17 cellular contexts compared by ENCODE assay signal in genomic region chr2:226618544-226618874, GRCh38.
A peak's percentile ranks its signal among the peaks of the same experiment; 100 is the strongest.
DNase-seq lines count a peak whose midpoint lies in the region; ATAC-seq, FAIRE-seq and TF ChIP-seq lines count a peak whose summit lies in the region.
"Had no signal": no experiment of that assay in that cellular context is flagged by ENCODE, and none has a peak within 500 bp of the region (broad histone marks: within the 10 kb centered on the region; RNA-seq: fewer than 3 reads in every experiment).

No MANE protein-coding gene starts in this region.

- no peaks in the 10 kb centered on the region for H3K9me2 ChIP-seq in SK-N-SH

- TF ChIP-seq CTCF in 22Rv1 (IDR thresholded peaks at IDR 0.05) (no peak), D721Med (IDR thresholded peaks at IDR 0.05; ENCODE audit: insufficient read depth, missing control alignments) (no peak), SK-N-SH (IDR thresholded peaks at IDR 0.05) (no peak), nephron (IDR thresholded peaks at IDR 0.05; ENCODE audit: unreplicated experiment in 3 of 3) (no peak)
- TF ChIP-seq CTCF in CD8-positive, alpha-beta T cell (IDR thresholded peaks at IDR 0.05), result no peak

- no peaks in the 10 kb centered on the region for H3K36me3 ChIP-seq in SK-N-SH (replicated peaks in 1 of 2; ENCODE audit: control insufficient read depth in 1 of 2, insufficient read depth in 2 of 2, low read length in 1 of 2)
- H3K36me3 ChIP-seq in CD8-positive, alpha-beta T cell (ENCODE audit: insufficient read depth, low read length), result no peaks in the 10 kb centered on the region
- H3K36me3 ChIP-seq: BE2C had no signal

- H3K9ac ChIP-seq in SK-N-SH, result no peak overlapping the region
- H3K9ac ChIP-seq: GM23248 had no signal

- no peak overlapping the region for H3K4me3 Mint-ChIP-seq in nephron
- no peak overlapping the region for H3K4me3 Mint-ChIP-seq in CD8-positive, alpha-beta T cell
- H3K4me3 Mint-ChIP-seq: CD4-positive, alpha-beta memory T cell had no signal

- no peak for DNase-seq in D721Med (ENCODE audit: insufficient read length, low spot score)
- DNase-seq in SK-N-SH, result no peak
- no peak for DNase-seq in ureter (ENCODE audit: low spot score)
- no peak for DNase-seq in CD8-positive, alpha-beta T cell
- DNase-seq: BE2C; CD4-positive, alpha-beta memory T cell; DMS53; GF-D8; KBM-7 had no signal

- no peak overlapping the region for H3K4me2 ChIP-seq in SK-N-SH

- 84% methylated on average over 6 of the region's 6 CpGs for WGBS in SK-N-SH (ENCODE audit: low lambda C conversion rate)

- H3K36me3 Mint-ChIP-seq in nephron (ENCODE audit: low read depth), result peaks cover 4% of the 10 kb centered on the region
- no peaks in the 10 kb centered on the region for H3K36me3 Mint-ChIP-seq in CD8-positive, alpha-beta T cell
- H3K36me3 Mint-ChIP-seq: CD4-positive, alpha-beta memory T cell had no signal

- no peak overlapping the region for H3K4me3 ChIP-seq in SK-N-SH (ENCODE audit: low read depth in 2 of 2, low read length in 1 of 2)
- no peak overlapping the region for H3K4me3 ChIP-seq in CD8-positive, alpha-beta T cell (ENCODE audit: low read depth, low read length)
- H3K4me3 ChIP-seq: GM23248 had no signal

- peak overlapping the region; percentile 89 to 90 (median 89) for H3K27ac Mint-ChIP-seq in nephron
- no peak overlapping the region for H3K27ac Mint-ChIP-seq in CD8-positive, alpha-beta T cell
- H3K27ac Mint-ChIP-seq: CD4-positive, alpha-beta memory T cell had no signal

- H3K27me3 ChIP-seq in SK-N-SH (ENCODE audit: insufficient read depth), result no peaks in the 10 kb centered on the region
- no peaks in the 10 kb centered on the region for H3K27me3 ChIP-seq in CD8-positive, alpha-beta T cell (ENCODE audit: insufficient read depth, low read length)
- H3K27me3 ChIP-seq: BE2C had no signal

- no peak for TF ChIP-seq EP300 in SK-N-SH (IDR thresholded peaks at IDR 0.05; ENCODE audit: borderline replicate concordance in 1 of 2, low read depth in 1 of 2, low read length in 1 of 2)

- H2AFZ ChIP-seq in SK-N-SH (ENCODE audit: low read depth), result no peak overlapping the region
- H2AFZ ChIP-seq: GM23248 had no signal

- CTCF ChIA-PET in SK-N-SH (lab: Yijun Ruan, JAX), result no interaction called here
- CTCF ChIA-PET in CD8-positive, alpha-beta T cell (lab: Charles Lee), result interaction anchor here (1.3 kb wide), 1 partner anchor 9 kb away, joined by 3 read pairs; no protein-coding TSS in a partner anchor

- peak; percentile 38 for FAIRE-seq in D721Med (lab: Jason Lieb, UNC)
- FAIRE-seq: A204.1, GM19239, H54 had no signal

- no peaks in the 10 kb centered on the region for H4K20me1 ChIP-seq in SK-N-SH (ENCODE audit: insufficient read depth)

- H3K79me2 ChIP-seq in SK-N-SH (ENCODE audit: insufficient read depth), result no peaks in the 10 kb centered on the region

- H3K27ac ChIP-seq in 22Rv1, result peak overlapping the region; percentile 51
- peak overlapping the region; percentile 46 to 77; a peak in 2 of 4 replicates for H3K27ac ChIP-seq in SK-N-SH (ENCODE audit: low read depth in 2 of 2, low read length in 1 of 2)
- no peak overlapping the region for H3K27ac ChIP-seq in CD8-positive, alpha-beta T cell (ENCODE audit: low read depth, low read length)
- H3K27ac ChIP-seq: C4-2B, GM23248 had no signal

- TF ChIP-seq RAD21 in SK-N-SH (IDR thresholded peaks at IDR 0.05; ENCODE audit: low read length), result no peak

- H3K4me1 Mint-ChIP-seq in nephron, result peaks cover 38% of the 10 kb centered on the region
- no peaks in the 10 kb centered on the region for H3K4me1 Mint-ChIP-seq in CD8-positive, alpha-beta T cell (ENCODE audit: low read depth)
- H3K4me1 Mint-ChIP-seq: CD4-positive, alpha-beta memory T cell had no signal

- H3K27me3 Mint-ChIP-seq in nephron (ENCODE audit: low read depth), result no peaks in the 10 kb centered on the region
- peaks cover 19% of the 10 kb centered on the region for H3K27me3 Mint-ChIP-seq in CD8-positive, alpha-beta T cell (ENCODE audit: low read depth)

- peaks cover 0 to 20% of the 10 kb centered on the region in 2 experiments; a peak in 2 of 4 replicates for H3K4me1 ChIP-seq in SK-N-SH (ENCODE audit: control insufficient read depth in 1 of 2, insufficient read depth in 2 of 2, low read depth in 1 of 2, low read length in 1 of 2)
- H3K4me1 ChIP-seq in CD8-positive, alpha-beta T cell (ENCODE audit: insufficient read depth, low read length), result no peaks in the 10 kb centered on the region

- intact Hi-C loops in CD8-positive, alpha-beta T cell (cut with DNase I, micrococcal nuclease), result no loop called here

- no peak for ATAC-seq in GM19455 (IDR thresholded peaks at IDR 0.05; ENCODE audit: unreplicated experiment)
- no peak for ATAC-seq in CD8-positive, alpha-beta T cell

- H3F3A ChIP-seq in SK-N-SH (replicated peaks; ENCODE audit: insufficient read depth), result no peaks in the 10 kb centered on the region

- POLR2A ChIA-PET in SK-N-SH (lab: Yijun Ruan, JAX), result no interaction called here
- POLR2A ChIA-PET in CD8-positive, alpha-beta T cell (lab: Charles Lee), result no interaction called here

- H3K9me3 Mint-ChIP-seq in nephron, result peaks cover 13% of the 10 kb centered on the region
- H3K9me3 Mint-ChIP-seq in CD8-positive, alpha-beta T cell, result no peaks in the 10 kb centered on the region
- H3K9me3 Mint-ChIP-seq: CD4-positive, alpha-beta memory T cell had no signal

- no peaks in the 10 kb centered on the region for H3K9me3 ChIP-seq in SK-N-SH
- H3K9me3 ChIP-seq in CD8-positive, alpha-beta T cell (ENCODE audit: low read length), result no peaks in the 10 kb centered on the region
- H3K9me3 ChIP-seq: BE2C had no signal

TF ChIP-seq in SK-N-SH, 30 proteins besides CTCF, POLR2A, EP300 and RAD21:
- TF ChIP-seq RFX5 (IDR thresholded peaks at IDR 0.05; ENCODE audit: low read length) (no peak), GATA2 (CRISPR knock-in tag; IDR thresholded peaks at IDR 0.05) (no peak), GABPA (IDR thresholded peaks at IDR 0.05; ENCODE audit: low read depth) (no peak), POLR2AphosphoS5 (IDR thresholded peaks at IDR 0.05; ENCODE audit: low read depth, low read length) (no peak), USF2 (IDR thresholded peaks at IDR 0.05; ENCODE audit: borderline replicate concordance, low read depth, low read length) (no peak), MXI1 (IDR thresholded peaks at IDR 0.05; ENCODE audit: low read depth, low read length) (no peak), FOXJ3 (CRISPR knock-in tag; IDR thresholded peaks at IDR 0.05) (no peak)
